ENCODE assay signal across 13 cellular contexts in the genomic region with DNA sequence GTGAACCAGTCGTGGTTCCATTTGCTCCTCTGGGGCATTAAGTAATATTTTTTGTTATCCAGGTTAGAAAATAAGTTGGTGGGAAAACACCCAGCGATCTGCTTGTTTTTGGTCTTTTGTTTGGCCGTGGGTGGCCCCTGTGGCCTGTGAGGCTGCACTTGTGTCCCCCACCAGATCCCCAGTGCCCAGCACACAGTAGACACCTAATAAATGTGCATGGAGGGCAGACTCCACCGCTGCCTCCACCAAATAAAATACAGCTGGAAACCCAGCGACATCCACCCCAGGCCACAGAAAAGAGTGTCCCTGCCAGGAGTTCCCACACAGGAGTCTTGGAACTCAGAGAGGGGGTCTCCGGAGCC. TPM values are rescaled to one million over a fixed set of nuclear protein-coding genes. Genes with fewer than 3 reads are reported as not detected.
DNase-seq lines count a peak whose midpoint lies in the region; ATAC-seq and TF ChIP-seq lines count a peak whose summit lies in the region.
"Had no signal": no experiment of that assay in that cellular context is flagged by ENCODE, and none has a peak within 500 bp of the region (broad histone marks: within the 10 kb centered on the region; RNA-seq: fewer than 3 reads in every experiment).

No MANE protein-coding gene starts in this region.

- no peaks in the 10 kb centered on the region for H3K9me3 Mint-ChIP-seq in MCF 10A (ENCODE audit: unreplicated experiment)
- no peaks in the 10 kb centered on the region for H3K9me3 Mint-ChIP-seq in mesothelial cell of epicardium
- H3K9me3 Mint-ChIP-seq in activated T-cell treated with anti-CD3 and anti-CD28 coated beads, Interleukin-2, amount 50 U/mL, for 24 hours: no peaks in the 10 kb centered on the region
- H3K9me3 Mint-ChIP-seq: activated naive CD8-positive, alpha-beta T cell treated with anti-CD3 and anti-CD28 coated beads, Interleukin-2, amount 10 ng/mL, durations not matched to agents 7 days and 5 days had no signal

- H3K9ac ChIP-seq in HUES64 (ENCODE audit: low read depth, low read length) (peak overlapping the region; percentile 20; the same call in 1 of the 2 replicates), subcutaneous abdominal adipose tissue (ENCODE audit: low read length in 5 of 5) (peak overlapping the region in 1 of 5 donors; percentile 25)

- ATAC-seq in HG02981 (IDR thresholded peaks at IDR 0.05; ENCODE audit: unreplicated experiment): no peak

- peaks cover 18% of the 10 kb centered on the region for H3K4me1 Mint-ChIP-seq in MCF 10A (ENCODE audit: insufficient read depth, unreplicated experiment)
- peaks cover 34% of the 10 kb centered on the region for H3K4me1 Mint-ChIP-seq in mesothelial cell of epicardium
- peaks cover 5% of the 10 kb centered on the region for H3K4me1 Mint-ChIP-seq in activated T-cell treated with anti-CD3 and anti-CD28 coated beads, Interleukin-2, amount 50 U/mL, for 24 hours (ENCODE audit: low read depth)

- H3K27me3 ChIP-seq in HUES64 (ENCODE audit: insufficient read depth, low read length) (no peaks in the 10 kb centered on the region), subcutaneous abdominal adipose tissue (ENCODE audit: control insufficient read depth in 5 of 5, insufficient read depth in 4 of 5, low read length in 5 of 5) (peaks cover 0 to 8% (median 4%) of the 10 kb centered on the region in 5 donors)

- TF ChIP-seq CTCF in MCF 10A (IDR thresholded peaks at IDR 0.05; ENCODE audit: unreplicated experiment): no peak
- TF ChIP-seq CTCF in mesothelial cell of epicardium (IDR thresholded peaks at IDR 0.05; ENCODE audit: unreplicated experiment): no peak

- H3K27me3 Mint-ChIP-seq in MCF 10A (ENCODE audit: insufficient read depth, unreplicated experiment): no peaks in the 10 kb centered on the region
- H3K27me3 Mint-ChIP-seq in mesothelial cell of epicardium (ENCODE audit: low read depth): no peaks in the 10 kb centered on the region
- no peaks in the 10 kb centered on the region for H3K27me3 Mint-ChIP-seq in activated T-cell treated with anti-CD3 and anti-CD28 coated beads, Interleukin-2, amount 50 U/mL, for 24 hours
- H3K27me3 Mint-ChIP-seq: activated naive CD8-positive, alpha-beta T cell treated with anti-CD3 and anti-CD28 coated beads, Interleukin-2, amount 10 ng/mL, durations not matched to agents 7 days and 5 days had no signal

- H3K4me3 ChIP-seq in HUES64 (ENCODE audit: low read length) (peak overlapping the region; percentile 29; the same call in 1 of the 2 replicates), subcutaneous abdominal adipose tissue (ENCODE audit: low read depth in 1 of 5, low read length in 5 of 5) (no peak overlapping the region)

- H3K4me3 Mint-ChIP-seq in MCF 10A (ENCODE audit: unreplicated experiment) (no peak overlapping the region), mesothelial cell of epicardium (peak overlapping the region; percentile 41)
- no peak overlapping the region for H3K4me3 Mint-ChIP-seq in activated T-cell treated with anti-CD3 and anti-CD28 coated beads, Interleukin-2, amount 50 U/mL, for 24 hours
- H3K4me3 Mint-ChIP-seq: activated naive CD8-positive, alpha-beta T cell treated with anti-CD3 and anti-CD28 coated beads, Interleukin-2, amount 10 ng/mL, durations not matched to agents 7 days and 5 days had no signal

- H3K27ac Mint-ChIP-seq in MCF 10A (ENCODE audit: low read depth, unreplicated experiment) (peak overlapping the region; percentile 29), mesothelial cell of epicardium (peak overlapping the region; percentile 91)
- H3K27ac Mint-ChIP-seq in activated T-cell treated with anti-CD3 and anti-CD28 coated beads, Interleukin-2, amount 50 U/mL, for 24 hours: no peak overlapping the region
- H3K27ac Mint-ChIP-seq: activated naive CD8-positive, alpha-beta T cell treated with anti-CD3 and anti-CD28 coated beads, Interleukin-2, amount 10 ng/mL, durations not matched to agents 7 days and 5 days had no signal

- POLR2A ChIA-PET in MCF 10A (lab: Yijun Ruan, JAX): no interaction called here

- 54% methylated on average over 6 of the region's 6 CpGs for WGBS in HUES64

- DNase-seq in MCF 10A (ENCODE audit: unreplicated experiment) (no peak), mesothelial cell of epicardium (ENCODE audit: low spot score in 2 of 2, unreplicated experiment in 2 of 2) (no peak), GM03348 (ENCODE audit: low spot score) (no peak)
- DNase-seq in activated T-cell treated with anti-CD3 and anti-CD28 coated beads, Interleukin-2, amount 50 U/mL, for 24 hours: no peak
- DNase-seq: activated CD4-positive, alpha-beta T cell treated with anti-CD3 and anti-CD28 coated beads, Interleukin-2, amount 50 U/mL, for 48 hours; activated naive CD8-positive, alpha-beta T cell treated with anti-CD3 and anti-CD28 coated beads, Interleukin-2, amount 10 ng/mL, durations not matched to agents 7 days and 5 days; activated T-cell treated with anti-CD3 and anti-CD28 coated beads, Interleukin-2, amount 50 U/mL, for 48 hours; hypothalamus; MV-4-11; NCI-H2029 treated with DMSO at 0.1 percent for 48 hours had no signal

- H3K27ac ChIP-seq in HUES64 (ENCODE audit: low read depth, low read length) (peak overlapping the region; percentile 67; the same call in 1 of the 2 replicates), subcutaneous abdominal adipose tissue (ENCODE audit: low read depth, low read length) (peak overlapping the region; percentile 16)

- intact Hi-C loops in MCF 10A (cut with micrococcal nuclease): no loop called here

- H3K36me3 ChIP-seq in HUES64 (ENCODE audit: insufficient read depth, low read length) (no peaks in the 10 kb centered on the region), subcutaneous abdominal adipose tissue (ENCODE audit: control insufficient read depth in 5 of 5, insufficient read depth in 5 of 5, low read length in 5 of 5) (no peaks in the 10 kb centered on the region)

- CTCF ChIA-PET in MCF 10A (lab: Yijun Ruan, JAX): interaction anchor here (0.7 to 1.4 kb wide), 3 partner anchors 45 to 109 kb away, joined by 3 to 4 read pairs (median 3); no protein-coding TSS in a partner anchor

- no TSS peak for BruUV-seq in MCF 10A (replicated peaks; lab: Mats Ljungman, UMichigan)

- no peaks in the 10 kb centered on the region for H3K9me3 ChIP-seq in HUES64 (ENCODE audit: insufficient read depth, low read depth, low read length)
- no peaks in the 10 kb centered on the region for H3K9me3 ChIP-seq in subcutaneous abdominal adipose tissue (ENCODE audit: control insufficient read depth in 5 of 5, low read length in 5 of 5)

- no peaks in the 10 kb centered on the region for H3K36me3 Mint-ChIP-seq in MCF 10A (ENCODE audit: insufficient read depth, unreplicated experiment)
- H3K36me3 Mint-ChIP-seq in mesothelial cell of epicardium: no peaks in the 10 kb centered on the region
- H3K36me3 Mint-ChIP-seq in activated T-cell treated with anti-CD3 and anti-CD28 coated beads, Interleukin-2, amount 50 U/mL, for 24 hours (ENCODE audit: low read depth): no peaks in the 10 kb centered on the region
- H3K36me3 Mint-ChIP-seq: activated naive CD8-positive, alpha-beta T cell treated with anti-CD3 and anti-CD28 coated beads, Interleukin-2, amount 10 ng/mL, durations not matched to agents 7 days and 5 days had no signal

- H3K4me1 ChIP-seq in HUES64 (ENCODE audit: insufficient read depth, low read length): peaks cover 23% of the 10 kb centered on the region
- peaks cover 0 to 38% (median 20%) of the 10 kb centered on the region in 5 donors for H3K4me1 ChIP-seq in subcutaneous abdominal adipose tissue (ENCODE audit: control insufficient read depth in 5 of 5, insufficient read depth in 5 of 5, low read length in 5 of 5)

RNA-seq across cellular contexts. Expression of a gene that starts 8.3 kb away (rescaled TPM):
- polyA plus RNA-seq in HUES64 (2013, experiment 1 of 2): 3.1 TPM
- polyA plus RNA-seq in HUES64 (2013, experiment 2 of 2): 3.1 TPM
- total RNA-seq in MCF 10A (2022) (16.2 and 17.5 TPM in 2 replicates), mesothelial cell of epicardium (44.5 to 53.0 TPM (median 49.1 TPM) in 3 replicates)
